In genomic region chr12:66061557-66062279, GRCh38 we compare ENCODE assay signal across 1 cellular context.
TF ChIP-seq lines count a peak whose summit lies in the region.

No MANE protein-coding gene starts in this region.

TF ChIP-seq in H1, 55 proteins besides CTCF, POLR2A, EP300 and RAD21:
- TF ChIP-seq CHD1 (IDR thresholded peaks at IDR 0.05; ENCODE audit: low read depth, low read length) (no peak), RNF2 (IDR thresholded peaks at IDR 0.05; ENCODE audit: borderline replicate concordance, low read depth, low read length, missing control alignments, poor library complexity, severe bottlenecking) (no peak), MAX (IDR thresholded peaks at IDR 0.05) (0 out of 2 replicates have a peak, but pooled peaks have one; percentile 33), SAP30 (IDR thresholded peaks at IDR 0.05; ENCODE audit: insufficient read depth, insufficient replicate concordance, low read length) (no peak), CTBP2 (IDR thresholded peaks at IDR 0.05; ENCODE audit: borderline replicate concordance, insufficient read depth, insufficient read length, low read length) (no peak), KDM1A (IDR thresholded peaks at IDR 0.05; ENCODE audit: borderline replicate concordance, low read length) (no peak), JUND (IDR thresholded peaks at IDR 0.05; ENCODE audit: low read length) (no peak), EZH2 (IDR thresholded peaks at IDR 0.05; ENCODE audit: low read depth, low read length, severe bottlenecking) (no peak), JUN (IDR thresholded peaks at IDR 0.05; ENCODE audit: low read depth, low read length) (no peak), CBX5 (IDR thresholded peaks at IDR 0.05; ENCODE audit: low read depth, low read length) (no peak), NANOG (IDR thresholded peaks at IDR 0.05; ENCODE audit: insufficient read depth, low read depth, low read length, poor library complexity, severe bottlenecking) (peak; percentile 7), ASH2L (IDR thresholded peaks at IDR 0.05; ENCODE audit: low read length) (peak; percentile 95), CBX8 (IDR thresholded peaks at IDR 0.05; ENCODE audit: borderline replicate concordance, low read depth, low read length) (no peak), BRCA1 (IDR thresholded peaks at IDR 0.05; ENCODE audit: low read depth, low read length) (no peak), FOSL1 (IDR thresholded peaks at IDR 0.05; ENCODE audit: insufficient read depth, low read depth, low read length) (no peak), SP1 (IDR thresholded peaks at IDR 0.05; ENCODE audit: low read depth, low read length) (peak; percentile 24; the same call in 1 of the 2 replicates), TAF7 (optimal IDR thresholded peaks at IDR 0.05; ENCODE audit: borderline replicate concordance, low read depth, low read length) (no peak), POU5F1 (IDR thresholded peaks at IDR 0.05; ENCODE audit: low read depth, low read length) (no peak), RXRA (IDR thresholded peaks at IDR 0.05; ENCODE audit: insufficient read depth, low read depth, low read length) (no peak), KDM4A (IDR thresholded peaks at IDR 0.05; ENCODE audit: low read depth, low read length, severe bottlenecking) (no peak), CHD7 (IDR thresholded peaks at IDR 0.05; ENCODE audit: insufficient replicate concordance, low read length) (peak; percentile 41), EGR1 (IDR thresholded peaks at IDR 0.05; ENCODE audit: borderline replicate concordance, low read depth, low read length) (0 out of 2 replicates have a peak, but pooled peaks have one; percentile 14), E2F6 (IDR thresholded peaks at IDR 0.05) (0 out of 2 replicates have a peak, but pooled peaks have one; percentile 16), SP2 (IDR thresholded peaks at IDR 0.05; ENCODE audit: low read length) (no peak), YY1 (IDR thresholded peaks at IDR 0.05; ENCODE audit: low read depth, low read length) (0 out of 2 replicates have a peak, but pooled peaks have one; percentile 32)
